1 cellular context compared by ENCODE assay signal in genomic region chr6:107931894-107932293, GRCh38.
TF ChIP-seq lines count a peak whose summit lies in the region.

No MANE protein-coding gene starts in this region.

TF ChIP-seq in HepG2, 621 proteins besides CTCF, POLR2A, EP300 and RAD21 (continued from another document and continues in another):
- TF ChIP-seq ZNF547 (CRISPR knock-in tag; IDR thresholded peaks at IDR 0.05), result no peak
- no peak for TF ChIP-seq KMT2B (CRISPR knock-in tag; IDR thresholded peaks at IDR 0.05)
- TF ChIP-seq SIX4 (CRISPR knock-in tag; IDR thresholded peaks at IDR 0.05), result 0 out of 2 replicates have a peak, but pooled peaks have one; percentile 29
- TF ChIP-seq FOSL2 (CRISPR knock-in tag; IDR thresholded peaks at IDR 0.05), result peak; percentile 77
- TF ChIP-seq CERS6 (CRISPR knock-in tag; IDR thresholded peaks at IDR 0.05), result no peak
- peak; percentile 66 for TF ChIP-seq PATZ1 (CRISPR knock-in tag; IDR thresholded peaks at IDR 0.05)
- no peak; the same call in 1 of the 2 replicates for TF ChIP-seq MTA1 (CRISPR knock-in tag; IDR thresholded peaks at IDR 0.05; ENCODE audit: borderline replicate concordance)
- TF ChIP-seq NFIC (IDR thresholded peaks at IDR 0.05; ENCODE audit: low read length), result peak; percentile 48; the same call in 1 of the 2 replicates
- no peak for TF ChIP-seq MXD3 (CRISPR knock-in tag; IDR thresholded peaks at IDR 0.05)
- TF ChIP-seq SOX13 (IDR thresholded peaks at IDR 0.05), result no peak
- TF ChIP-seq SOX13 (CRISPR knock-in tag; conservative IDR thresholded peaks at IDR 0.05 in 1 of 2, IDR thresholded peaks at IDR 0.05 in 1 of 2), result peak in 1 of 2 experiments; percentile 90; a peak in 2 of 4 replicates
- peak; percentile 88 for TF ChIP-seq RARA (CRISPR knock-in tag; IDR thresholded peaks at IDR 0.05)
- peak; percentile 57; the same call in 1 of the 2 replicates for TF ChIP-seq ELF3 (CRISPR knock-in tag; IDR thresholded peaks at IDR 0.05)
- no peak for TF ChIP-seq ZFP91 (CRISPR knock-in tag; IDR thresholded peaks at IDR 0.05; ENCODE audit: borderline replicate concordance)
- TF ChIP-seq ZNF597 (CRISPR knock-in tag; IDR thresholded peaks at IDR 0.05), result no peak
- no peak for TF ChIP-seq SCMH1 (CRISPR knock-in tag; IDR thresholded peaks at IDR 0.05; ENCODE audit: borderline replicate concordance)
- peak; percentile 54; the same call in 1 of the 2 replicates for TF ChIP-seq IKZF5 (CRISPR knock-in tag; IDR thresholded peaks at IDR 0.05)
- no peak for TF ChIP-seq ZFP37 (CRISPR knock-in tag; IDR thresholded peaks at IDR 0.05; ENCODE audit: borderline replicate concordance)
- TF ChIP-seq ZNF782 (CRISPR knock-in tag; IDR thresholded peaks at IDR 0.05; ENCODE audit: borderline replicate concordance), result no peak
- TF ChIP-seq FOXJ3 (CRISPR knock-in tag; IDR thresholded peaks at IDR 0.05; ENCODE audit: borderline replicate concordance), result peak; percentile 85
- no peak for TF ChIP-seq PHF8 (CRISPR knock-in tag; IDR thresholded peaks at IDR 0.05)
- no peak for TF ChIP-seq KDM4B (CRISPR knock-in tag; IDR thresholded peaks at IDR 0.05)
- no peak for TF ChIP-seq RFXANK (CRISPR knock-in tag; IDR thresholded peaks at IDR 0.05)
- TF ChIP-seq HCFC1 (IDR thresholded peaks at IDR 0.05; ENCODE audit: low read depth, low read length), result no peak
- no peak for TF ChIP-seq HNRNPL (IDR thresholded peaks at IDR 0.05; ENCODE audit: low read depth, low read length)
- TF ChIP-seq SMAD3 (CRISPR knock-in tag; IDR thresholded peaks at IDR 0.05), result no peak
- TF ChIP-seq HBP1 (CRISPR knock-in tag; IDR thresholded peaks at IDR 0.05; ENCODE audit: low read depth), result no peak
- TF ChIP-seq ZNF234 (CRISPR knock-in tag; conservative IDR thresholded peaks at IDR 0.05), result no peak
- TF ChIP-seq ZNF224 (CRISPR knock-in tag; IDR thresholded peaks at IDR 0.05), result no peak
- TF ChIP-seq HOXA3 (CRISPR knock-in tag; IDR thresholded peaks at IDR 0.05), result peak; percentile 55; the same call in 1 of the 2 replicates
- TF ChIP-seq ISX (CRISPR knock-in tag; conservative IDR thresholded peaks at IDR 0.05), result no peak
- TF ChIP-seq ISL2 (CRISPR knock-in tag; IDR thresholded peaks at IDR 0.05), result peak; percentile 89
- TF ChIP-seq SALL1 (CRISPR knock-in tag; IDR thresholded peaks at IDR 0.05), result peak; percentile 83
- 0 out of 4 replicates have a peak, but pooled peaks of 1 of the 2 experiments have one; percentile 22 for TF ChIP-seq KLF16 (CRISPR knock-in tag; IDR thresholded peaks at IDR 0.05)
- peak; percentile 60; the same call in 1 of the 2 replicates for TF ChIP-seq MLX (CRISPR knock-in tag; IDR thresholded peaks at IDR 0.05)
- TF ChIP-seq ZNF580 (CRISPR knock-in tag; IDR thresholded peaks at IDR 0.05; ENCODE audit: borderline replicate concordance, low read depth), result peak; percentile 57; the same call in 1 of the 2 replicates
- TF ChIP-seq ZNF749 (CRISPR knock-in tag; IDR thresholded peaks at IDR 0.05; ENCODE audit: borderline replicate concordance), result no peak
- peak; percentile 57; the same call in 1 of the 2 replicates for TF ChIP-seq NR2C2 (CRISPR knock-in tag; IDR thresholded peaks at IDR 0.05; ENCODE audit: borderline replicate concordance)
- no peak for TF ChIP-seq HOXA7 (CRISPR knock-in tag; IDR thresholded peaks at IDR 0.05)
- TF ChIP-seq ZNF766 (CRISPR knock-in tag; IDR thresholded peaks at IDR 0.05; ENCODE audit: borderline replicate concordance), result no peak
- 0 out of 2 replicates have a peak, but pooled peaks have one; percentile 40 for TF ChIP-seq TARDBP (CRISPR knock-in tag; IDR thresholded peaks at IDR 0.05)
- TF ChIP-seq CREM (IDR thresholded peaks at IDR 0.05), result peak; percentile 37; the same call in 1 of the 2 replicates
- no peak for TF ChIP-seq CREM (CRISPR knock-in tag; IDR thresholded peaks at IDR 0.05)
- TF ChIP-seq FOXA3 (CRISPR knock-in tag; IDR thresholded peaks at IDR 0.05), result peak; percentile 96
- no peak for TF ChIP-seq ZHX2 (IDR thresholded peaks at IDR 0.05; ENCODE audit: low read depth)
- TF ChIP-seq ZHX2 (CRISPR knock-in tag; IDR thresholded peaks at IDR 0.05; ENCODE audit: borderline replicate concordance), result no peak
- TF ChIP-seq HNF4A (CRISPR knock-in tag; IDR thresholded peaks at IDR 0.05), result peak; percentile 55; the same call in 1 of the 2 replicates
- TF ChIP-seq ERF (CRISPR knock-in tag; IDR thresholded peaks at IDR 0.05), result 0 out of 2 replicates have a peak, but pooled peaks have one; percentile 19
- no peak for TF ChIP-seq GMEB2 (CRISPR knock-in tag; IDR thresholded peaks at IDR 0.05; ENCODE audit: low read depth)
